1 cellular context compared by ENCODE assay signal in the genomic region with DNA sequence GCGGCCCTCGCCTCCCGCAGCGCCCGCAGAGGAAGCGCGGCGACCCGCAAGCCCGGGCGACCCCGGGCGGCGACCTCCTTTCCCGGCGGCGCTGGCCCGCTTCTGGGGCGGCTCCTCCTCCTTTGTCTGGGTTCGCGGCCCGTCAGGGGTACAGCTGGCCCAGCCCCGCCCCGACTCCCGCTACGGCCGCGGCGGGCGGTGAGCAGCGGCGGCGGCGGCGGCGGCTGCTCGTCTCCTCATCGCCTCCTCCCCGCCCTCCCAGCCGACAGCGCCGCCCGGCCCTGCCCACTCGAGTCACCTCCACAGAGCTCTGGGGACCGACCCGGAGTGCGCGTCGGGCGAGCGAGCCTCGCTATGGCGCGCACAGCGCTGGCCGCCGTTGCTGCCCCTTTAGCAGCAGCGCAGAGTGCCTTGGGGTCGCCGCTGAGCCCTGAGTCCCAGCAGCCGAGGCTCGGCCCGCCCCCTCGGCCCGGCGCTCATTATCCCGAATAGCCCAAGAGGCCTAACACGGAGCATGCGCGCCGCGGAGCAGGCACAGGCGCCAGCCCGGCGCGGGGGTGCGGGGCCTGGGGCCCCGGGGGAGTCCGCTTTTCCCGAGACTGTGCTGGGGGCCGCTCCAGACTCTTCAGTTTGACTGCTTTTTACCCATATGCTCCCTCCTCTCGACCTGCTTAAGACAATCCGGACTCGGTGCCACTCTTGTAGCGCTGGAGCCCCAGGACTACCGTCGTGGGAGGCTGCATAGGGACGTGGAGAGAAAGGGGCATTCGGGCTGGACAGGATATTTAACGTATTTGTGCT.
TF ChIP-seq lines count a peak whose summit lies in the region.

SOS2 (minus strand) TSS at position 104 of the 801 bp plus-strand sequence. CDS start 295 bp downstream, outside the sequence.

TF ChIP-seq in HepG2, 621 proteins besides CTCF, POLR2A, EP300 and RAD21 (continued from another document and continues in another):
- 0 out of 2 replicates have a peak, but pooled peaks have one; percentile 25 for TF ChIP-seq ZNF737 (CRISPR knock-in tag; IDR thresholded peaks at IDR 0.05; ENCODE audit: borderline replicate concordance)
- no peak for TF ChIP-seq PLRG1 (conservative IDR thresholded peaks at IDR 0.05)
- peak; percentile 82 for TF ChIP-seq ZNF691 (CRISPR knock-in tag; IDR thresholded peaks at IDR 0.05; ENCODE audit: borderline replicate concordance, low read depth)
- TF ChIP-seq CHD4 (IDR thresholded peaks at IDR 0.05; ENCODE audit: borderline replicate concordance, low read length), result no peak
- peak; percentile 68 for TF ChIP-seq HOXA3 (CRISPR knock-in tag; IDR thresholded peaks at IDR 0.05)
- peak; percentile 65; the same call in 1 of the 2 replicates for TF ChIP-seq NRL (CRISPR knock-in tag; IDR thresholded peaks at IDR 0.05; ENCODE audit: borderline replicate concordance)
- no peak for TF ChIP-seq PRDM15 (CRISPR knock-in tag; IDR thresholded peaks at IDR 0.05)
- no peak for TF ChIP-seq CBX1 (IDR thresholded peaks at IDR 0.05; ENCODE audit: low read depth)
- no peak for TF ChIP-seq ELF1 (CRISPR knock-in tag; IDR thresholded peaks at IDR 0.05)
- TF ChIP-seq ZNF296 (CRISPR knock-in tag; conservative IDR thresholded peaks at IDR 0.05), result no peak
- TF ChIP-seq HMG20A (CRISPR knock-in tag; IDR thresholded peaks at IDR 0.05; ENCODE audit: borderline replicate concordance), result 0 out of 2 replicates have a peak, but pooled peaks have one; percentile 14
- TF ChIP-seq ATAD3A (CRISPR knock-in tag; IDR thresholded peaks at IDR 0.05), result no peak
- no peak for TF ChIP-seq TRAFD1 (CRISPR knock-in tag; IDR thresholded peaks at IDR 0.05; ENCODE audit: borderline replicate concordance)
- 0 out of 2 replicates have a peak, but pooled peaks have one; percentile 13 for TF ChIP-seq TBX2 (CRISPR knock-in tag; IDR thresholded peaks at IDR 0.05; ENCODE audit: borderline replicate concordance)
- TF ChIP-seq ZNF124 (CRISPR knock-in tag; IDR thresholded peaks at IDR 0.05), result peak; percentile 52; the same call in 1 of the 2 replicates
- TF ChIP-seq, protein P1, sequence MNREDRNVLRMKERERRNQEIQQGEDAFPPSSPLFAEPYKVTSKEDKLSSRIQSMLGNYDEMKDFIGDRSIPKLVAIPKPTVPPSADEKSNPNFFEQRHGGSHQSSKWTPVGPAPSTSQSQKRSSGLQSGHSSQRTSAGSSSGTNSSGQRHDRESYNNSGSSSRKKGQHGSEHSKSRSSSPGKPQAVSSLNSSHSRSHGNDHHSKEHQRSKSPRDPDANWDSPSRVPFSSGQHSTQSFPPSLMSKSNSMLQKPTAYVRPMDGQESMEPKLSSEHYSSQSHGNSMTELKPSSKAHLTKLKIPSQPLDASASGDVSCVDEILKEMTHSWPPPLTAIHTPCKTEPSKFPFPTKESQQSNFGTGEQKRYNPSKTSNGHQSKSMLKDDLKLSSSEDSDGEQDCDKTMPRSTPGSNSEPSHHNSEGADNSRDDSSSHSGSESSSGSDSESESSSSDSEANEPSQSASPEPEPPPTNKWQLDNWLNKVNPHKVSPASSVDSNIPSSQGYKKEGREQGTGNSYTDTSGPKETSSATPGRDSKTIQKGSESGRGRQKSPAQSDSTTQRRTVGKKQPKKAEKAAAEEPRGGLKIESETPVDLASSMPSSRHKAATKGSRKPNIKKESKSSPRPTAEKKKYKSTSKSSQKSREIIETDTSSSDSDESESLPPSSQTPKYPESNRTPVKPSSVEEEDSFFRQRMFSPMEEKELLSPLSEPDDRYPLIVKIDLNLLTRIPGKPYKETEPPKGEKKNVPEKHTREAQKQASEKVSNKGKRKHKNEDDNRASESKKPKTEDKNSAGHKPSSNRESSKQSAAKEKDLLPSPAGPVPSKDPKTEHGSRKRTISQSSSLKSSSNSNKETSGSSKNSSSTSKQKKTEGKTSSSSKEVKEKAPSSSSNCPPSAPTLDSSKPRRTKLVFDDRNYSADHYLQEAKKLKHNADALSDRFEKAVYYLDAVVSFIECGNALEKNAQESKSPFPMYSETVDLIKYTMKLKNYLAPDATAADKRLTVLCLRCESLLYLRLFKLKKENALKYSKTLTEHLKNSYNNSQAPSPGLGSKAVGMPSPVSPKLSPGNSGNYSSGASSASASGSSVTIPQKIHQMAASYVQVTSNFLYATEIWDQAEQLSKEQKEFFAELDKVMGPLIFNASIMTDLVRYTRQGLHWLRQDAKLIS (CRISPR knock-in tag; IDR thresholded peaks at IDR 0.05), result no peak
- peak; percentile 89 for TF ChIP-seq MED8 (CRISPR knock-in tag; IDR thresholded peaks at IDR 0.05; ENCODE audit: insufficient replicate concordance)
- TF ChIP-seq ATF1 (CRISPR knock-in tag; IDR thresholded peaks at IDR 0.05), result no peak
- TF ChIP-seq, protein P2, sequence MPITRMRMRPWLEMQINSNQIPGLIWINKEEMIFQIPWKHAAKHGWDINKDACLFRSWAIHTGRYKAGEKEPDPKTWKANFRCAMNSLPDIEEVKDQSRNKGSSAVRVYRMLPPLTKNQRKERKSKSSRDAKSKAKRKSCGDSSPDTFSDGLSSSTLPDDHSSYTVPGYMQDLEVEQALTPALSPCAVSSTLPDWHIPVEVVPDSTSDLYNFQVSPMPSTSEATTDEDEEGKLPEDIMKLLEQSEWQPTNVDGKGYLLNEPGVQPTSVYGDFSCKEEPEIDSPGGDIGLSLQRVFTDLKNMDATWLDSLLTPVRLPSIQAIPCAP (CRISPR knock-in tag; IDR thresholded peaks at IDR 0.05; ENCODE audit: low read depth), result no peak
- TF ChIP-seq ZNF292 (CRISPR knock-in tag; IDR thresholded peaks at IDR 0.05; ENCODE audit: borderline replicate concordance, low read depth), result no peak
- no peak for TF ChIP-seq ZNF253 (CRISPR knock-in tag; IDR thresholded peaks at IDR 0.05; ENCODE audit: borderline replicate concordance)
- TF ChIP-seq, protein P3, sequence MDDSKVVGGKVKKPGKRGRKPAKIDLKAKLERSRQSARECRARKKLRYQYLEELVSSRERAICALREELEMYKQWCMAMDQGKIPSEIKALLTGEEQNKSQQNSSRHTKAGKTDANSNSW (CRISPR knock-in tag; IDR thresholded peaks at IDR 0.05; ENCODE audit: borderline replicate concordance), result no peak
- TF ChIP-seq, protein P4, sequence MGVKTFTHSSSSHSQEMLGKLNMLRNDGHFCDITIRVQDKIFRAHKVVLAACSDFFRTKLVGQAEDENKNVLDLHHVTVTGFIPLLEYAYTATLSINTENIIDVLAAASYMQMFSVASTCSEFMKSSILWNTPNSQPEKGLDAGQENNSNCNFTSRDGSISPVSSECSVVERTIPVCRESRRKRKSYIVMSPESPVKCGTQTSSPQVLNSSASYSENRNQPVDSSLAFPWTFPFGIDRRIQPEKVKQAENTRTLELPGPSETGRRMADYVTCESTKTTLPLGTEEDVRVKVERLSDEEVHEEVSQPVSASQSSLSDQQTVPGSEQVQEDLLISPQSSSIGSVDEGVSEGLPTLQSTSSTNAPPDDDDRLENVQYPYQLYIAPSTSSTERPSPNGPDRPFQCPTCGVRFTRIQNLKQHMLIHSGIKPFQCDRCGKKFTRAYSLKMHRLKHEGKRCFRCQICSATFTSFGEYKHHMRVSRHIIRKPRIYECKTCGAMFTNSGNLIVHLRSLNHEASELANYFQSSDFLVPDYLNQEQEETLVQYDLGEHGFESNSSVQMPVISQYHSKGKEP (CRISPR knock-in tag; IDR thresholded peaks at IDR 0.05), result no peak
- TF ChIP-seq ZBTB42 (CRISPR knock-in tag; IDR thresholded peaks at IDR 0.05), result peak; percentile 60; the same call in 1 of the 2 replicates
- TF ChIP-seq PAF1 (CRISPR knock-in tag; IDR thresholded peaks at IDR 0.05), result no peak
- no peak for TF ChIP-seq ATM (IDR thresholded peaks at IDR 0.05; ENCODE audit: borderline replicate concordance)
- peak; percentile 90 for TF ChIP-seq PHF8 (CRISPR knock-in tag; IDR thresholded peaks at IDR 0.05)
- TF ChIP-seq GATAD1 (CRISPR knock-in tag; IDR thresholded peaks at IDR 0.05), result 0 out of 2 replicates have a peak, but pooled peaks have one; percentile 42
- TF ChIP-seq ASH2L (IDR thresholded peaks at IDR 0.05; ENCODE audit: insufficient read length, low read depth, low read length), result peak; percentile 76
- no peak; the same call in 1 of the 2 replicates for TF ChIP-seq ZNF616 (CRISPR knock-in tag; IDR thresholded peaks at IDR 0.05; ENCODE audit: low read depth)
- no peak for TF ChIP-seq ZNF484 (CRISPR knock-in tag; IDR thresholded peaks at IDR 0.05; ENCODE audit: borderline replicate concordance, low read depth)
- TF ChIP-seq CEBPB (IDR thresholded peaks at IDR 0.05; ENCODE audit: borderline replicate concordance, low read depth, low read length), result no peak
- no peak for TF ChIP-seq ZNF24 (IDR thresholded peaks at IDR 0.05)
- TF ChIP-seq, protein P5, sequence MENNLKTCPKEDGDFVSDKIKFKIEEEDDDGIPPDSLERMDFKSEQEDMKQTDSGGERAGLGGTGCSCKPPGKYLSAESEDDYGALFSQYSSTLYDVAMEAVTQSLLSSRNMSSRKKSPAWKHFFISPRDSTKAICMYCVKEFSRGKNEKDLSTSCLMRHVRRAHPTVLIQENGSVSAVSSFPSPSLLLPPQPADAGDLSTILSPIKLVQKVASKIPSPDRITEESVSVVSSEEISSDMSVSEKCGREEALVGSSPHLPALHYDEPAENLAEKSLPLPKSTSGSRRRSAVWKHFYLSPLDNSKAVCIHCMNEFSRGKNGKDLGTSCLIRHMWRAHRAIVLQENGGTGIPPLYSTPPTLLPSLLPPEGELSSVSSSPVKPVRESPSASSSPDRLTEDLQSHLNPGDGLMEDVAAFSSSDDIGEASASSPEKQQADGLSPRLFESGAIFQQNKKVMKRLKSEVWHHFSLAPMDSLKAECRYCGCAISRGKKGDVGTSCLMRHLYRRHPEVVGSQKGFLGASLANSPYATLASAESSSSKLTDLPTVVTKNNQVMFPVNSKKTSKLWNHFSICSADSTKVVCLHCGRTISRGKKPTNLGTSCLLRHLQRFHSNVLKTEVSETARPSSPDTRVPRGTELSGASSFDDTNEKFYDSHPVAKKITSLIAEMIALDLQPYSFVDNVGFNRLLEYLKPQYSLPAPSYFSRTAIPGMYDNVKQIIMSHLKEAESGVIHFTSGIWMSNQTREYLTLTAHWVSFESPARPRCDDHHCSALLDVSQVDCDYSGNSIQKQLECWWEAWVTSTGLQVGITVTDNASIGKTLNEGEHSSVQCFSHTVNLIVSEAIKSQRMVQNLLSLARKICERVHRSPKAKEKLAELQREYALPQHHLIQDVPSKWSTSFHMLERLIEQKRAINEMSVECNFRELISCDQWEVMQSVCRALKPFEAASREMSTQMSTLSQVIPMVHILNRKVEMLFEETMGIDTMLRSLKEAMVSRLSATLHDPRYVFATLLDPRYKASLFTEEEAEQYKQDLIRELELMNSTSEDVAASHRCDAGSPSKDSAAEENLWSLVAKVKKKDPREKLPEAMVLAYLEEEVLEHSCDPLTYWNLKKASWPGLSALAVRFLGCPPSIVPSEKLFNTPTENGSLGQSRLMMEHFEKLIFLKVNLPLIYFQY (CRISPR knock-in tag; IDR thresholded peaks at IDR 0.05; ENCODE audit: borderline replicate concordance), result peak; percentile 95; the same call in 1 of the 2 replicates
- TF ChIP-seq GATAD2A (CRISPR knock-in tag; IDR thresholded peaks at IDR 0.05), result peak; percentile 9; the same call in 1 of the 2 replicates
- peak; percentile 75; the same call in 1 of the 2 replicates for TF ChIP-seq ZMYM4 (CRISPR knock-in tag; IDR thresholded peaks at IDR 0.05)
- TF ChIP-seq ZNF256 (CRISPR knock-in tag; conservative IDR thresholded peaks at IDR 0.05), result 0 out of 2 replicates have a peak, but pooled peaks have one; percentile 29
